In the genomic region with DNA sequence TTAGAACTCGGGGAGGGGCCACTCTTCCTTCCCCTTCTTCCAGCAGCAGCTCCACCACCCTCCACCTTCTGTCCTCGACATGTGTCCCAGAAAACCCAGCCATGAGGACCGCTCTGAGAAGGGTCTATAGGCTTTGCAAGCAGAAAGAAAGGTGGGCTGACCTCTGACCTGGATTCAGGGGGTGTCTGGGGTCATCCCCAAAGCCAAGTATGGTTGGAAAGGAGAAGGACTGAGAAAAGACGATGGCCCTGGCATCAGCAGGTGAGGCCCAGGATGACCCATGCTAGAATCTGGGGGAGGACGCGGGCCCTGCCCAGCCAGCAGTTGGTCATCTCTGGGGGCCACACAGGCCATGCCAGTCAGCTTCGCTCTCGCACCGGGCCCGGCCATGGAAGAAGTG, we compare ENCODE assay signal across 25 cellular contexts. TPM values are rescaled to one million over a fixed set of nuclear protein-coding genes. Genes with fewer than 3 reads are reported as not detected.
"Had no signal": no experiment of that assay in that cellular context is flagged by ENCODE, and none has a peak within 500 bp of the region (broad histone marks: within the 10 kb centered on the region; RNA-seq: fewer than 3 reads in every experiment).

No MANE protein-coding gene starts in this region.

- H3K4me3 ChIP-seq: MG63, SJCRH30 had no signal

- H3K4me2 ChIP-seq: SK-N-SH had no signal

- DNase-seq: activated CD4-positive, alpha-beta T cell treated with anti-CD3 and anti-CD28 coated beads for 36 hours; activated CD8-positive, alpha-beta memory T cell treated with anti-CD3 and anti-CD28 coated beads, Interleukin-2, amount 10 ng/mL, durations not matched to agents 7 days and 5 days; activated CD8-positive, alpha-beta T cell treated with anti-CD3 and anti-CD28 coated beads, Interleukin-2, amount 10 ng/mL, durations not matched to agents 7 days and 5 days; activated effector memory CD4-positive, alpha-beta T cell treated with Interleukin-2 at 50 U/mL for 16 hours; activated naive CD4-positive, alpha-beta T cell; activated T-cell treated with anti-CD3 and anti-CD28 coated beads, Interleukin-2, amount 50 U/mL, for 24 hours; amygdala; MG63; NCI-H1105 treated with DMSO at 0.1 percent for 48 hours; NCI-H1436 treated with DMSO at 0.1 percent for 48 hours; NCI-H187 treated with DMSO at 0.1 percent for 48 hours; NCI-H2081 treated with DMSO at 0.1 percent for 48 hours; NCI-H226; Right ventricle myocardium superior; RPMI8226; T-helper 1 cell had no signal

- H3K4me1 Mint-ChIP-seq: activated CD4-positive, alpha-beta T cell treated with anti-CD3 and anti-CD28 coated beads for 36 hours; activated CD8-positive, alpha-beta memory T cell treated with anti-CD3 and anti-CD28 coated beads, Interleukin-2, amount 10 ng/mL, durations not matched to agents 7 days and 5 days; brain had no signal

- ATAC-seq: activated CD4-positive, alpha-beta T cell treated with anti-CD3 and anti-CD28 coated beads for 36 hours; activated CD8-positive, alpha-beta memory T cell treated with anti-CD3 and anti-CD28 coated beads, Interleukin-2, amount 10 ng/mL, durations not matched to agents 7 days and 5 days; activated CD8-positive, alpha-beta T cell treated with anti-CD3 and anti-CD28 coated beads, Interleukin-2, amount 10 ng/mL, durations not matched to agents 7 days and 5 days; Panc1 had no signal

- H3K36me3 ChIP-seq: SJCRH30 had no signal

- H3K27me3 Mint-ChIP-seq: activated CD4-positive, alpha-beta T cell treated with anti-CD3 and anti-CD28 coated beads for 36 hours; activated CD8-positive, alpha-beta memory T cell treated with anti-CD3 and anti-CD28 coated beads, Interleukin-2, amount 10 ng/mL, durations not matched to agents 7 days and 5 days; activated naive CD8-positive, alpha-beta T cell; activated T-cell treated with anti-CD3 and anti-CD28 coated beads, Interleukin-2, amount 50 U/mL, for 24 hours; central memory CD8-positive, alpha-beta T cell had no signal

- FAIRE-seq: astrocyte had no signal

- H3K9ac ChIP-seq: SK-N-SH had no signal

- H3K27ac Mint-ChIP-seq: activated CD4-positive, alpha-beta T cell treated with anti-CD3 and anti-CD28 coated beads for 36 hours; activated CD8-positive, alpha-beta memory T cell treated with anti-CD3 and anti-CD28 coated beads, Interleukin-2, amount 10 ng/mL, durations not matched to agents 7 days and 5 days; activated CD8-positive, alpha-beta T cell treated with anti-CD3 and anti-CD28 coated beads, Interleukin-2, amount 10 ng/mL, durations not matched to agents 7 days and 5 days; activated naive CD8-positive, alpha-beta T cell; activated T-cell treated with anti-CD3 and anti-CD28 coated beads, Interleukin-2, amount 50 U/mL, for 24 hours; activated T-helper 1 cell treated with anti-CD3 and anti-CD28 coated beads, Interleukin-12 subunit alpha, Interleukin-12 subunit beta, Interleukin-2, Interleukin-4 antibody, amounts not matched to agents 30 ng/mL and 10 ng/mL and 1 ng/mL, durations not matched to agents 14 hours and 24 hours and 36 hours; brain had no signal

- H3K36me3 Mint-ChIP-seq: activated CD8-positive, alpha-beta memory T cell treated with anti-CD3 and anti-CD28 coated beads, Interleukin-2, amount 10 ng/mL, durations not matched to agents 7 days and 5 days; activated naive CD8-positive, alpha-beta T cell; brain had no signal

- H3K27me3 ChIP-seq: MG63, SJCRH30 had no signal

- H3K9me3 Mint-ChIP-seq: activated T-cell treated with anti-CD3 and anti-CD28 coated beads, Interleukin-2, amount 50 U/mL, for 24 hours; activated T-helper 1 cell treated with anti-CD3 and anti-CD28 coated beads, Interleukin-12 subunit alpha, Interleukin-12 subunit beta, Interleukin-2, Interleukin-4 antibody, amounts not matched to agents 30 ng/mL and 10 ng/mL and 1 ng/mL, durations not matched to agents 14 hours and 24 hours and 36 hours; brain; central memory CD8-positive, alpha-beta T cell had no signal

- H3K4me3 Mint-ChIP-seq: activated CD4-positive, alpha-beta T cell treated with anti-CD3 and anti-CD28 coated beads for 36 hours; activated CD8-positive, alpha-beta memory T cell treated with anti-CD3 and anti-CD28 coated beads, Interleukin-2, amount 10 ng/mL, durations not matched to agents 7 days and 5 days; activated CD8-positive, alpha-beta T cell treated with anti-CD3 and anti-CD28 coated beads, Interleukin-2, amount 10 ng/mL, durations not matched to agents 7 days and 5 days; activated naive CD8-positive, alpha-beta T cell; activated T-cell treated with anti-CD3 and anti-CD28 coated beads, Interleukin-2, amount 50 U/mL, for 24 hours; activated T-helper 1 cell treated with anti-CD3 and anti-CD28 coated beads, Interleukin-12 subunit alpha, Interleukin-12 subunit beta, Interleukin-2, Interleukin-4 antibody, amounts not matched to agents 30 ng/mL and 10 ng/mL and 1 ng/mL, durations not matched to agents 14 hours and 24 hours and 36 hours; brain; central memory CD8-positive, alpha-beta T cell had no signal

- H3K27ac ChIP-seq: SJCRH30, VCaP had no signal

- H3K9me3 ChIP-seq: MG63, SJCRH30, SK-N-SH had no signal

RNA-seq across cellular contexts. Expression of a gene that starts 6.1 kb away (rescaled TPM):
- total RNA-seq: activated T-helper 1 cell treated with anti-CD3 and anti-CD28 coated beads, Interleukin-12 subunit alpha, Interleukin-12 subunit beta, Interleukin-2, Interleukin-4 antibody, amounts not matched to agents 30 ng/mL and 10 ng/mL and 1 ng/mL, durations not matched to agents 14 hours and 24 hours and 36 hours had no signal
